8 cellular contexts compared by ENCODE assay signal in the genomic region with DNA sequence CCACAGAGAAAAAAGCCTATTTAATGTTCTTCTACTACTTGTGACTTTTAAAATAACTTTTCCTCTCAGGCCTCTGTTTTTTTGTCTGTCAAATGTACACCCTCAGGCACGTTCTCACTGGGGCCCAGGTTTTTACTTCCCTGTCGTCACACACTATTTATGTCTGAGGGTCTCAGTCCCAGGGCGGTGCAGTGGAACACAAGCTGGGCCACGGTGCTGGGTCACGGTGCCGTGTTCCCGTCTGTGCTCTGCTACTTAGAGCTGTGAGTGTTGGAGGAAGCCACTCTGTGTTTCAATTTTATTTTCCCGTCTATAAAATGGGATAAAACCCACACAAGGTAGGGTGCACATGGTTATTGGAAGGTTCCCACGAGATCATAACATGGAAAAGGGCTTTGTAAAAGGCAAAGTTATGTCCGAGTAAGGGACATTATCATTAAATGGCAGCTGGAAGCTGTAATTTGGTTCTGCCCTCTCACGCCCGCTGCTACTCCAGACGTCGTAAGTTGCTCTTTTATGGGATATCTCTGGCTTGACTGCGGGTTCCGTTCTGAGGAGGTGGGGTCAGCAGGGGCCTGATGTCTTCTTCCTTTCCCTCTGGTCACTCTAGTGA. TPM values are rescaled to one million over a fixed set of nuclear protein-coding genes. Genes with fewer than 3 reads are reported as not detected.
A peak's percentile ranks its signal among the peaks of the same experiment; 100 is the strongest.
DNase-seq lines count a peak whose midpoint lies in the region; ATAC-seq and TF ChIP-seq lines count a peak whose summit lies in the region.

No MANE protein-coding gene starts in this region.

- H3K36me3 ChIP-seq in thymus (ENCODE audit: control insufficient read depth, insufficient read depth) = peaks cover 18% of the 10 kb centered on the region

- no peaks in the 10 kb centered on the region for H3K9me3 Mint-ChIP-seq in activated T-cell treated with anti-CD3 and anti-CD28 coated beads, Interleukin-2, amount 50 U/mL, for 4 hours

- H3K36me3 Mint-ChIP-seq in activated T-cell treated with anti-CD3 and anti-CD28 coated beads, Interleukin-2, amount 50 U/mL, for 4 hours (ENCODE audit: insufficient read depth) = peaks cover 6% of the 10 kb centered on the region

- H3K4me3 ChIP-seq in astrocyte of the cerebellum (ENCODE audit: low read depth, low read length) = peak overlapping the region; percentile 59
- peak overlapping the region; percentile 70 for H3K4me3 ChIP-seq in thymus (ENCODE audit: low read length)

- H3K4me3 Mint-ChIP-seq in activated T-cell treated with anti-CD3 and anti-CD28 coated beads, Interleukin-2, amount 50 U/mL, for 4 hours = peak overlapping the region; percentile 92

- ATAC-seq in activated T-cell treated with anti-CD3 and anti-CD28 coated beads, Interleukin-2, amount 50 U/mL, for 4 hours = no peak
- ATAC-seq in HG03378 (IDR thresholded peaks at IDR 0.05; ENCODE audit: unreplicated experiment) = no peak
- ATAC-seq in GM18511 (IDR thresholded peaks at IDR 0.05; ENCODE audit: unreplicated experiment) = no peak

- H3K27me3 ChIP-seq in thymus (ENCODE audit: control insufficient read depth, insufficient read depth) = no peaks in the 10 kb centered on the region

- in situ Hi-C loops in astrocyte of the cerebellum (cut with HindIII; ENCODE audit: low sequenced_read_pairs) = no loop called here

- H3K4me1 Mint-ChIP-seq in activated T-cell treated with anti-CD3 and anti-CD28 coated beads, Interleukin-2, amount 50 U/mL, for 4 hours (ENCODE audit: low read depth) = peaks cover 35% of the 10 kb centered on the region

- peak overlapping the region; percentile 92 for H3K27ac ChIP-seq in thymus (ENCODE audit: low read depth)

- H3K4me1 ChIP-seq in thymus (ENCODE audit: control insufficient read depth, insufficient read depth, low read length) = peaks cover 15% of the 10 kb centered on the region

- no peak for DNase-seq in activated T-cell treated with anti-CD3 and anti-CD28 coated beads, Interleukin-2, amount 50 U/mL, for 4 hours
- no peak for DNase-seq in activated T-cell treated with anti-CD3 and anti-CD28 coated beads, Interleukin-2, amount 50 U/mL, for 48 hours
- no peak for DNase-seq in astrocyte of the cerebellum (ENCODE audit: low read depth)
- DNase-seq in left kidney (ENCODE audit: low read depth, low spot score) = peak; percentile 56
- DNase-seq in NCI-H2171 (lab: John Stamatoyannopoulos, UW) = no peak

- 35% methylated on average over 16 of the region's 16 CpGs for WGBS in thymus

- no peaks in the 10 kb centered on the region for H3K9me3 ChIP-seq in thymus (ENCODE audit: control insufficient read depth)

- TF ChIP-seq CTCF in astrocyte of the cerebellum (IDR thresholded peaks at IDR 0.05; ENCODE audit: low read depth, low read length, missing control alignments) = no peak

- no peaks in the 10 kb centered on the region for H3K27me3 Mint-ChIP-seq in activated T-cell treated with anti-CD3 and anti-CD28 coated beads, Interleukin-2, amount 50 U/mL, for 4 hours (ENCODE audit: low read depth)

RNA-seq across cellular contexts. Expression of gene ZNF775, which starts 25.1 kb away (rescaled TPM):
- 1 to 10 TPM; 3.4 to 4.5 (median 4.2) TPM for total RNA-seq in activated T-cell treated with anti-CD3 and anti-CD28 coated beads, Interleukin-2, amount 50 U/mL, for 4 hours
- 6.6 TPM for polyA plus RNA-seq in thymus

RNA-seq across cellular contexts. Expression of gene REPIN1, which starts 35.7 kb away (rescaled TPM):
- total RNA-seq in activated T-cell treated with anti-CD3 and anti-CD28 coated beads, Interleukin-2, amount 50 U/mL, for 4 hours = 10 to 100 TPM; 54.7 to 68.4 (median 62.6) TPM
- 97.0 TPM for polyA plus RNA-seq in thymus

RNA-seq across cellular contexts. Expression of gene GIMAP8, which starts 46.2 kb away (rescaled TPM):
- total RNA-seq in activated T-cell treated with anti-CD3 and anti-CD28 coated beads, Interleukin-2, amount 50 U/mL, for 4 hours = 1 to 10 TPM; 3.5 to 4.0 (median 3.6) TPM
- 7.9 TPM for polyA plus RNA-seq in thymus
